8 cellular contexts compared by ENCODE assay signal in the genomic region with DNA sequence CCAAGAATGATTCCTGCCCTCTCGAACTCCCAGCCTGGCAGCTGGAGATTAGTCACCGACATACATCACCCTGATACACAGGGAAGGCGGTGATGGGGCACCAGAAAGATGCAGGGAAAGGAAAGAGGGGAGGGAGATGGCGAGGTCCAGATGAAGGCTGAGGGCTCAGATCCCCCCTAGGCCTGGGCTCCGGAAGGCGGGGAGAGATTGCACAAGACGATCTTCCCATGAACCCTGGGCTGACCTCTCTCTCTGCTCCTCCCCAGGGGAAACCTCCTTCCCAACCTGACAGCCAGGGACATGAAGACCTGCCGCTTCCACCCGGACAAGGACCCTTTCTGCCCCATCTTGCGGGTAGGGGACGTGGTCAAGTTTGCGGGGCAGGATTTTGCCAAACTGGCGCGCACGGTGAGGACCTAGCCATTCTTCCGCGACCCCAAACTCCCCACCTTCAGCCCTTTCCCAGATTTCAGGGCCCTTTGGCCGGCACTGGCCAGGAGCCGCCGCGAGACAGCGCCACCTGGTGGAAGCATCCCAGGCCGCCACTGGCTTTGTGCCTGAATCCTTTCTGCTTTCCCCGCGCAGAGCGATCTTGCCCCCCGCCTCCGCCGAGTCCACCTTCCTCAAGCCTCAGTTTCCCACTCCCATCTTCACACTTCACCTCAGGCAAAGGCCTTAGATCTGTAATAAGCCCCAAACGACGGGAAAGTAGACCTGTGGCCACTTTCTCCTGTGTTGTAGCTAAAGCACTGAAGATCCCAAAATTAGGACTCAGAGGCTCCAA. TPM values are rescaled to one million over a fixed set of nuclear protein-coding genes. Genes with fewer than 3 reads are reported as not detected.
DNase-seq lines count a peak whose midpoint lies in the region; ATAC-seq and TF ChIP-seq lines count a peak whose summit lies in the region.

No MANE protein-coding gene starts in this region.

- no peaks in the 10 kb centered on the region for H3K36me3 ChIP-seq in GM23248 (ENCODE audit: low read depth)
- H3K36me3 ChIP-seq in SJSA1: no peaks in the 10 kb centered on the region
- H3K36me3 ChIP-seq in right atrium auricular region: no peaks in the 10 kb centered on the region
- H3K36me3 ChIP-seq in gastrocnemius medialis: no peaks in the 10 kb centered on the region

- H3K9me2 ChIP-seq in GM23248 (ENCODE audit: insufficient read depth): no peaks in the 10 kb centered on the region

- H3K27me3 Mint-ChIP-seq in activated naive CD8-positive, alpha-beta T cell treated with anti-CD3 and anti-CD28 coated beads, Interleukin-2, amount 50 U/mL, for 24 hours: peaks cover 8% of the 10 kb centered on the region

- peaks cover 7% of the 10 kb centered on the region for H3K9me3 Mint-ChIP-seq in activated naive CD8-positive, alpha-beta T cell treated with anti-CD3 and anti-CD28 coated beads, Interleukin-2, amount 50 U/mL, for 24 hours

- H3K27ac Mint-ChIP-seq in activated naive CD8-positive, alpha-beta T cell treated with anti-CD3 and anti-CD28 coated beads, Interleukin-2, amount 50 U/mL, for 24 hours: no peak overlapping the region

- H3K27me3 ChIP-seq in GM23248 (replicated peaks; ENCODE audit: insufficient read depth) (no peaks in the 10 kb centered on the region), SJSA1 (replicated peaks) (no peaks in the 10 kb centered on the region; the same call in 1 of the 2 replicates), right atrium auricular region (no peaks in the 10 kb centered on the region), gastrocnemius medialis (no peaks in the 10 kb centered on the region)

- intact Hi-C loops in gastrocnemius medialis (cut with DNase I; ENCODE audit: low total_unique reads): loop anchor here (5.0 to 10.0 kb wide), 6 partner anchors 108 to 505 kb away; no protein-coding TSS in a partner anchor

- WGBS in GM23248 (ENCODE audit: low coverage in 1 of 2, low lambda C conversion rate in 2 of 2, missing lambda C conversion rate in 2 of 2), 2 experiments: 30 to 36% methylated on average over 28 to 31 of the region's 31 CpGs

- no peak overlapping the region for H2AFZ ChIP-seq in GM23248

- no peak for TF ChIP-seq POLR2A in gastrocnemius medialis (IDR thresholded peaks at IDR 0.05)

- H3K4me1 Mint-ChIP-seq in activated naive CD8-positive, alpha-beta T cell treated with anti-CD3 and anti-CD28 coated beads, Interleukin-2, amount 50 U/mL, for 24 hours: peaks cover 3% of the 10 kb centered on the region

- no peak overlapping the region for H3K27ac ChIP-seq in GM23248
- no peak overlapping the region for H3K27ac ChIP-seq in SJSA1
- H3K27ac ChIP-seq in right atrium auricular region: no peak overlapping the region
- peak overlapping the region in 3 of 4 donors; percentile 19 to 49 (median 48) for H3K27ac ChIP-seq in gastrocnemius medialis

- DNase-seq in ACHN: peak; percentile 40
- DNase-seq in GM23248: peak; percentile 55
- peak; percentile 36 to 56 for DNase-seq in SJSA1 (ENCODE audit: low read depth in 1 of 2, low spot score in 2 of 2)
- DNase-seq in activated naive CD8-positive, alpha-beta T cell treated with anti-CD3 and anti-CD28 coated beads, Interleukin-2, amount 50 U/mL, for 24 hours: peak; percentile 79
- DNase-seq in right atrium auricular region (ENCODE audit: low spot score): peak; percentile 77
- DNase-seq in gastrocnemius medialis: peak; percentile 28 to 48
- no peak for DNase-seq in HPDE6-E6E7 (ENCODE audit: extremely low spot score)

- peak; percentile 93 to 96 for TF ChIP-seq CTCF in right atrium auricular region (IDR thresholded peaks at IDR 0.05)
- TF ChIP-seq CTCF in gastrocnemius medialis (IDR thresholded peaks at IDR 0.05 in 4 of 5, conservative IDR thresholded peaks at IDR 0.05 in 1 of 5): peak; percentile 63 to 90 (median 86)

- H3K4me2 ChIP-seq in GM23248 (ENCODE audit: unreplicated experiment): no peak overlapping the region

- ATAC-seq in activated naive CD8-positive, alpha-beta T cell treated with anti-CD3 and anti-CD28 coated beads, Interleukin-2, amount 50 U/mL, for 24 hours: peak; percentile 50
- ATAC-seq in gastrocnemius medialis (peak; percentile 61 to 63), GM21528 (IDR thresholded peaks at IDR 0.05; ENCODE audit: low FRiP score, unreplicated experiment) (no peak)

- in situ Hi-C loops in ACHN (cut with HindIII; ENCODE audit: low pct_ligation_motif_present, low pct_unique_long_range_greater_than_20kb, low sequenced_read_pairs): no loop called here
- in situ Hi-C loops in GM23248 (cut with MboI): no loop called here
- in situ Hi-C loops in gastrocnemius medialis (cut with MboI; ENCODE audit: low sequenced_read_pairs in 4 of 4): loop anchor here (10.0 to 25.0 kb wide), 8 partner anchors 112 to 512 kb away; partner anchors contain the start of genes YPEL4 (in 3 of the 4), APLNR (in 1 of the 4), BTBD18 (in 1 of the 4) and CTNND1 (in 1 of the 4)

- H3K4me3 ChIP-seq in GM23248 (no peak overlapping the region), SJSA1 (no peak overlapping the region), right atrium auricular region (no peak overlapping the region), gastrocnemius medialis (peak overlapping the region in 1 of 4 donors; percentile 0)

- H3K36me3 Mint-ChIP-seq in activated naive CD8-positive, alpha-beta T cell treated with anti-CD3 and anti-CD28 coated beads, Interleukin-2, amount 50 U/mL, for 24 hours (ENCODE audit: low read depth): peaks cover 2% of the 10 kb centered on the region

- H4K20me1 ChIP-seq in GM23248 (ENCODE audit: insufficient read depth): no peaks in the 10 kb centered on the region

- H3F3A ChIP-seq in GM23248 (ENCODE audit: insufficient read depth): no peaks in the 10 kb centered on the region

- H3K9me3 ChIP-seq in GM23248 (ENCODE audit: low read depth) (no peaks in the 10 kb centered on the region), SJSA1 (replicated peaks) (no peaks in the 10 kb centered on the region), right atrium auricular region (no peaks in the 10 kb centered on the region), gastrocnemius medialis (no peaks in the 10 kb centered on the region)

- no peak overlapping the region for H3K4me3 Mint-ChIP-seq in activated naive CD8-positive, alpha-beta T cell treated with anti-CD3 and anti-CD28 coated beads, Interleukin-2, amount 50 U/mL, for 24 hours

- no peak overlapping the region for H3K9ac ChIP-seq in GM23248

- H3K79me2 ChIP-seq in GM23248 (ENCODE audit: insufficient read depth): no peaks in the 10 kb centered on the region

- H3K4me1 ChIP-seq in GM23248 (ENCODE audit: insufficient read depth): no peaks in the 10 kb centered on the region
- H3K4me1 ChIP-seq in SJSA1 (replicated peaks): no peaks in the 10 kb centered on the region
- H3K4me1 ChIP-seq in right atrium auricular region: peaks cover 0 to 15% of the 10 kb centered on the region in 2 donors
- H3K4me1 ChIP-seq in gastrocnemius medialis: no peaks in the 10 kb centered on the region

RNA-seq across cellular contexts. Expression of gene P2RX3, which starts 11.5 kb away (rescaled TPM):
- not detected in 2 replicates for total RNA-seq in GM23248 (2014; rRNA removed; shearing (Covaris generic))
- polyA plus RNA-seq in GM23248 (2016; fragmentation: Nextera tagmentation; extraction: Ambion mirVana): 0.10 TPM in 1 of 2 replicates, not detected in the other
- total RNA-seq in SJSA1 (2014; rRNA removed; shearing (Covaris generic)): not detected in 2 replicates
- total RNA-seq in right atrium auricular region: 1 to 10 TPM in 1 of 2 donors, not detected in 1; 1.4 TPM
- not detected for total RNA-seq in gastrocnemius medialis

RNA-seq across cellular contexts. Expression of gene SSRP1, which starts 14.0 kb away (rescaled TPM):
- total RNA-seq in GM23248 (2014; rRNA removed; shearing (Covaris generic)): 69.2 and 76.2 TPM in 2 replicates
- 29.3 and 32.9 TPM in 2 replicates for polyA plus RNA-seq in GM23248 (2016; fragmentation: Nextera tagmentation; extraction: Ambion mirVana)
- total RNA-seq in SJSA1 (2014; rRNA removed; shearing (Covaris generic)): 133 and 186 TPM in 2 replicates
- 10 to 100 TPM; 42.3 to 54.3 TPM for total RNA-seq in right atrium auricular region
- 100 to 1,000 TPM in 3 of 4 donors, 10 to 100 TPM in 1; 76.6 to 155 (median 137) TPM for total RNA-seq in gastrocnemius medialis

RNA-seq across cellular contexts. Expression of gene TNKS1BP1, which starts 24.9 kb away (rescaled TPM):
- 89.7 and 92.1 TPM in 2 replicates for total RNA-seq in GM23248 (2014; rRNA removed; shearing (Covaris generic))
- polyA plus RNA-seq in GM23248 (2016; fragmentation: Nextera tagmentation; extraction: Ambion mirVana): 88.2 and 88.8 TPM in 2 replicates
- total RNA-seq in SJSA1 (2014; rRNA removed; shearing (Covaris generic)): 27.1 and 32.1 TPM in 2 replicates
- total RNA-seq in right atrium auricular region: 10 to 100 TPM; 26.8 to 52.5 TPM
- total RNA-seq in gastrocnemius medialis: 100 to 1,000 TPM in 3 of 4 donors, 10 to 100 TPM in 1; 98.5 to 165 (median 125) TPM

RNA-seq across cellular contexts. Expression of gene PRG3, which starts 31.3 kb away (rescaled TPM):
- total RNA-seq in GM23248 (2014; rRNA removed; shearing (Covaris generic)): not detected in 2 replicates
- polyA plus RNA-seq in GM23248 (2016; fragmentation: Nextera tagmentation; extraction: Ambion mirVana): not detected in 2 replicates
- not detected in 2 replicates for total RNA-seq in SJSA1 (2014; rRNA removed; shearing (Covaris generic))
- not detected for total RNA-seq in right atrium auricular region
- not detected for total RNA-seq in gastrocnemius medialis

RNA-seq across cellular contexts. Expression of gene PRG2, which starts 40.8 kb away (rescaled TPM):
- 0.51 and 2.2 TPM in 2 replicates for total RNA-seq in GM23248 (2014; rRNA removed; shearing (Covaris generic))
- polyA plus RNA-seq in GM23248 (2016; fragmentation: Nextera tagmentation; extraction: Ambion mirVana): 2.6 and 2.8 TPM in 2 replicates
- not detected in 2 replicates for total RNA-seq in SJSA1 (2014; rRNA removed; shearing (Covaris generic))
- total RNA-seq in right atrium auricular region (not detected), gastrocnemius medialis (not detected)

Comparison
In these comparisons a context has a peak if more than half of its experiments do, and no peak if none do; other contexts are left out.
1. H3K27ac ChIP-seq: peak in gastrocnemius medialis (3 of 4); none in GM23248 (single experiment), SJSA1 (single experiment) and right atrium auricular region (0 of 2).
2. in situ Hi-C loops: an anchor here in gastrocnemius medialis (10.0 to 25.0 kb wide); none called in ACHN and GM23248.